11 cellular contexts compared by ENCODE assay signal in the genomic region with DNA sequence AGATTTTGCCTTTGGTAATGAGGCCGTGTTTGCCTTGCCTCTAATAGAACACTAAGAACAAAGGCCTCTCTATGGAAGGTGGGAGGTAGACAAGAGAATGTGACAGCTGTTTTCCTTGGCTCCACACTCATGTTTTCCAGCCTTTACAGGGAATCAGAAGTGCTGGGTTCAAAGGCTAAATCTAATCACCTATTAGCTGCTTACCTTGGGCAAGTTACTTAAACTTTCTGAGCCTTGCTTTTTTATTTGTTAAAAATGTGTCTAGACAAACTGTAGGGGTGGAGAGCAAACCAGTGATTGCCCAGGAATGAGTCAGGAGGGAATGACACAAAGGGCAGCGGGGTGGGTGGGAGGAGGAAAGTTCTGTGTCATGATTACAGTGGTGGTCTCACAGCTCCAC.
DNase-seq lines count a peak whose midpoint lies in the region; TF ChIP-seq lines count a peak whose summit lies in the region.
"Had no signal": no experiment of that assay in that cellular context is flagged by ENCODE, and none has a peak within 500 bp of the region (broad histone marks: within the 10 kb centered on the region; RNA-seq: fewer than 3 reads in every experiment).

No MANE protein-coding gene starts in this region.

- no peak for TF ChIP-seq CTCF in MCF 10A (IDR thresholded peaks at IDR 0.05; ENCODE audit: unreplicated experiment)
- TF ChIP-seq CTCF in HFFc6 (IDR thresholded peaks at IDR 0.05) = no peak
- no peak for TF ChIP-seq CTCF in spleen (IDR thresholded peaks at IDR 0.05 in 8 of 11, conservative IDR thresholded peaks at IDR 0.05 in 3 of 11)

- H3K4me1 Mint-ChIP-seq in MCF 10A (ENCODE audit: insufficient read depth, unreplicated experiment) (peaks cover 42% of the 10 kb centered on the region), HFFc6 (ENCODE audit: low read depth) (peaks cover 23% of the 10 kb centered on the region)

- H3K27ac ChIP-seq in mesodermal cell (ENCODE audit: low read depth, low read length, severe bottlenecking) (peak overlapping the region; percentile 62), spleen (no peak overlapping the region)
- H3K27ac ChIP-seq: coronary artery had no signal

- H3K36me3 ChIP-seq in mesodermal cell (ENCODE audit: control insufficient read depth, insufficient read depth, low read length) = no peaks in the 10 kb centered on the region
- H3K36me3 ChIP-seq in H7 (replicated peaks; ENCODE audit: control insufficient read depth, insufficient read depth, low read length) = no peaks in the 10 kb centered on the region
- no peaks in the 10 kb centered on the region for H3K36me3 ChIP-seq in spleen

- DNase-seq in Caki2 (ENCODE audit: low read depth) = peak; percentile 97
- peak; percentile 75 for DNase-seq in HT-29 (ENCODE audit: low spot score)
- DNase-seq in MCF 10A (ENCODE audit: unreplicated experiment) = peak; percentile 57
- no peak for DNase-seq in HFFc6
- DNase-seq in H7 = no peak
- no peak for DNase-seq in spleen
- no peak for DNase-seq in OCI-M2 (lab: John Stamatoyannopoulos, UW; ENCODE audit: unreplicated experiment)
- DNase-seq: activated CD8-positive, alpha-beta memory T cell treated with anti-CD3 and anti-CD28 coated beads, Interleukin-2, amount 50 U/mL, for 48 hours; NCI-H1930 had no signal

- no peaks in the 10 kb centered on the region for H3K9me3 ChIP-seq in mesodermal cell (ENCODE audit: control insufficient read depth, low read length)
- H3K9me3 ChIP-seq in spleen = no peaks in the 10 kb centered on the region

- H3K27me3 ChIP-seq in H7 (ENCODE audit: control insufficient read depth, insufficient read depth, low read length) (no peaks in the 10 kb centered on the region; the same call in 1 of the 2 replicates), spleen (replicated peaks in 1 of 7) (peaks cover 0 to 4% (median 0%) of the 10 kb centered on the region in 7 donors)

- H3K9me3 Mint-ChIP-seq in MCF 10A (ENCODE audit: unreplicated experiment) = no peaks in the 10 kb centered on the region
- H3K9me3 Mint-ChIP-seq in HFFc6 = no peaks in the 10 kb centered on the region

- WGBS in mesodermal cell (ENCODE audit: insufficient coverage in 2 of 2), 2 experiments = 69 to 80% methylated on average over 1 to 2 of the region's 2 CpGs
- WGBS in spleen, 5 donors = 78 to 89% (median 86%) methylated on average over 2 of the region's 2 CpGs

- BruUV-seq in MCF 10A (replicated peaks; lab: Mats Ljungman, UMichigan) = no TSS peak

- POLR2A ChIA-PET in MCF 10A (lab: Yijun Ruan, JAX) = interaction anchor here (0.6 to 7.3 kb wide), 8 partner anchors 32 to 673 kb away, joined by 3 to 57 read pairs (median 6); no protein-coding TSS in a partner anchor

- CTCF ChIA-PET in MCF 10A (lab: Yijun Ruan, JAX) = interaction anchor here (0.7 to 2.6 kb wide), 8 partner anchors 8 to 673 kb away, joined by 3 to 16 read pairs (median 3); no protein-coding TSS in a partner anchor

- H3K4me1 ChIP-seq in mesodermal cell (ENCODE audit: control insufficient read depth, insufficient read depth, low read length, poor library complexity, severe bottlenecking) (peaks cover 18% of the 10 kb centered on the region), spleen (no peaks in the 10 kb centered on the region)

- TF ChIP-seq POLR2A in spleen (IDR thresholded peaks at IDR 0.05) = no peak

- H3K27me3 Mint-ChIP-seq in MCF 10A (ENCODE audit: insufficient read depth, unreplicated experiment) = no peaks in the 10 kb centered on the region
- H3K27me3 Mint-ChIP-seq in HFFc6 (ENCODE audit: insufficient read depth) = peaks cover 27% of the 10 kb centered on the region

- H3K4me3 Mint-ChIP-seq in MCF 10A (ENCODE audit: unreplicated experiment) (no peak overlapping the region), HFFc6 (no peak overlapping the region)

- peak overlapping the region; percentile 80 for H3K27ac Mint-ChIP-seq in MCF 10A (ENCODE audit: low read depth, unreplicated experiment)
- no peak overlapping the region for H3K27ac Mint-ChIP-seq in HFFc6

- H3K36me3 Mint-ChIP-seq in MCF 10A (ENCODE audit: insufficient read depth, unreplicated experiment) = no peaks in the 10 kb centered on the region
- H3K36me3 Mint-ChIP-seq in HFFc6 (ENCODE audit: low read depth) = no peaks in the 10 kb centered on the region

- intact Hi-C loops in MCF 10A (cut with micrococcal nuclease) = loop anchor here (10.0 kb wide), 1 partner anchor 277 kb away; no protein-coding TSS in a partner anchor
- intact Hi-C loops in spleen (cut with DNase I; ENCODE audit: low total_unique reads) = no loop called here

- H3K4me3 ChIP-seq in mesodermal cell (ENCODE audit: extremely low read depth, insufficient read depth, low read length, poor library complexity, severe bottlenecking) = no peak overlapping the region
- no peak overlapping the region for H3K4me3 ChIP-seq in H7 (ENCODE audit: insufficient read depth, low read depth, low read length)
- H3K4me3 ChIP-seq in spleen = no peak overlapping the region
- H3K4me3 ChIP-seq: coronary artery had no signal

- in situ Hi-C loops in Caki2 (cut with HindIII; ENCODE audit: low pct_unique_long_range_greater_than_20kb, low sequenced_read_pairs) = no loop called here

Comparison
In these comparisons a context has a peak if more than half of its experiments do, and no peak if none do; other contexts are left out.
1. DNase-seq: peak in Caki2 (single experiment), HT-29 (single experiment) and MCF 10A (single experiment); none in HFFc6 (single experiment), H7 (single experiment), spleen (single experiment) and OCI-M2 (single experiment).